In the genomic region with DNA sequence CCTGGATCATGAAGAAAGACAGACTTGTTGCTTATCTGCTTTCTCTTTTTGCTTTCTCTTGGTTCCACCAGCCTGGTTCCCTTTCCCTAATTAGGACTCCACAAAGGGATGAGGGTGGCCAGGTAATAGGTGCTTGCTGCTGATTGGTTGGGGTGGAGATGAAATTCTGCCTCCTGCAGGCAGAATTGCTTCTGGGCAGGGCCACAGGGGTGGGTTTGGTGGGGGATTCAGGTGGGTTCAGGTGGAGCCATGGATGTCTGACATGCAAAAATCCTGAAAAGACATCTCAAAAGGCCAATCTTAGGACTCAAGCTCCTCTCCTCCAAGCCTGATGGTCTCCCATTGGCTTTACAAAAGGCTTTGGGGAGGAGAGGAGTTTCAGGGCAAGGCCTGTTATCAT, we compare ENCODE assay signal across 26 cellular contexts. TPM values are rescaled to one million over a fixed set of nuclear protein-coding genes. Genes with fewer than 3 reads are reported as not detected.
"Had no signal": no experiment of that assay in that cellular context is flagged by ENCODE, and none has a peak within 500 bp of the region (broad histone marks: within the 10 kb centered on the region; RNA-seq: fewer than 3 reads in every experiment).

No MANE protein-coding gene starts in this region.

- FAIRE-seq: HepG2 had no signal

- H3K4me3 Mint-ChIP-seq: T-cell; T-helper 1 cell treated with Interleukin-12 subunit alpha and Interleukin-12 subunit beta and Interleukin-4 antibody, amounts not matched to agents 30 μg/mL and 1 μg/mL, for 36 hours had no signal

- DNase-seq: IMR-90, Kasumi-1, MV-4-11, NCI-H1092, NCI-H1105 treated with DMSO at 0.1 percent for 48 hours, NCI-H1417 treated with DMSO at 0.1 percent for 48 hours, NCI-H146, NCI-H1694 treated with DMSO at 0.1 percent for 48 hours, NCI-H1930, NCI-H2081, NCI-H2107, NCI-H2227 treated with DMSO at 0.1 percent for 48 hours, NCI-H524, NCI-H69, NCI-H774, SHP77, SK-N-SH, T-cell had no signal

- H3K27ac ChIP-seq: KMS-11, RWPE1 had no signal

- H3K9me3 ChIP-seq: SK-N-SH had no signal

- H3K27ac Mint-ChIP-seq: T-cell; T-helper 1 cell treated with Interleukin-12 subunit alpha and Interleukin-12 subunit beta and Interleukin-4 antibody, amounts not matched to agents 30 μg/mL and 1 μg/mL, for 36 hours had no signal

- H3K9me3 Mint-ChIP-seq: T-cell; T-helper 1 cell treated with Interleukin-12 subunit alpha and Interleukin-12 subunit beta and Interleukin-4 antibody, amounts not matched to agents 30 μg/mL and 1 μg/mL, for 36 hours had no signal

- H3K36me3 Mint-ChIP-seq: T-cell had no signal

- H3K4me1 Mint-ChIP-seq: T-cell had no signal

- H3K4me2 ChIP-seq: KMS-11, SK-N-SH had no signal

- ATAC-seq: HepG2, T-cell had no signal

- H3K9me2 ChIP-seq: SK-N-SH had no signal

- H3K9ac ChIP-seq: KMS-11, SK-N-SH had no signal

RNA-seq across cellular contexts. Expression of a gene that starts 25.4 kb away (rescaled TPM):
- total RNA-seq: HT1080, IMR-90 had no signal

RNA-seq across cellular contexts. Expression of a gene that starts 28.3 kb away (rescaled TPM):
- total RNA-seq: HepG2, HT1080, IMR-90, MCF 10A, NCI-H460, SK-MEL-5 had no signal

RNA-seq across cellular contexts. Expression of a gene that starts 48.3 kb away (rescaled TPM):
- total RNA-seq: HepG2, HT1080, IMR-90, MCF 10A, SK-MEL-5 had no signal
- polyA plus RNA-seq: HepG2, SK-N-SH had no signal
